Comparison of ENCODE assay signal across 1 cellular context in the genomic region with DNA sequence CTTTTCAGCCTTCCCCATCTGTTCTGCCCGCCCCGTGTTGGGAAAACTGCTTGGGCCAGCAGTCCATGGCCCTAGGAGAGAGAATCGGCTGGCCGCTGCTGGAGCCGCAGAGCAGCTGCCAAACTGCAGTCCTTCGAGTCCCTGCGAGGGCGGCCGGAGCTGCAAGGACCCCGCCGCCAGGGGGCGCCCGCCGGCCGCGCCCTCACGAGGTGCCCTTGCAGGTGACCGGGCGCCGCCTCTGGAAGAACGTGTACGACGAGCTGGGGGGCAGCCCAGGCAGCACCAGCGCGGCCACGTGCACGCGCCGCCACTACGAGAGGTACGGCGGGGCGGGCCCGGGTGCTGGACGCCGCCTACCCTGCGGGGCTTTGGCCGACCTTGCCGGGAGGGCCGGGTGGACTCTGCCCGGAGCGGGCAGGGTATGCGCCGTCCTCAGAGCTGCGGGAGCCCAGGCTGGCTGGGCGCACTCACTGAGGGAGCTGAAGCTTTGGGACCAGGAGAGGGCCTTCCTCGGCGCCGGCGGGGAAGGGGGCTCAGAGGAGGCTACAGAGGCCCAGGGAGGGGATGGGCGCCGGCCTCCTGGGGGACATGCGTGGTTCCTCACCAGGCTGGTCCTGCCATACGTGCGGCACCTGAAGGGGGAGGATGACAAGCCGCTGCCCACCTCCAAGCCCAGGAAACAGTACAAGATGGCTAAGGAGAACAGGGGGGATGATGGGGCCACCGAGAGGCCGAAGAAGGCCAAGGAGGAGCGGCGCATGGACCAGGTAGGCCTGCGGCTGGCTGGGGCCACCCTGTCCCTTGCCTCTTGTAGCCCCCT.
TF ChIP-seq lines count a peak whose summit lies in the region.

No MANE protein-coding gene starts in this region.

TF ChIP-seq in HepG2, 621 proteins besides CTCF, POLR2A, EP300 and RAD21 (continued from another document and continues in another):
- TF ChIP-seq, protein P1, sequence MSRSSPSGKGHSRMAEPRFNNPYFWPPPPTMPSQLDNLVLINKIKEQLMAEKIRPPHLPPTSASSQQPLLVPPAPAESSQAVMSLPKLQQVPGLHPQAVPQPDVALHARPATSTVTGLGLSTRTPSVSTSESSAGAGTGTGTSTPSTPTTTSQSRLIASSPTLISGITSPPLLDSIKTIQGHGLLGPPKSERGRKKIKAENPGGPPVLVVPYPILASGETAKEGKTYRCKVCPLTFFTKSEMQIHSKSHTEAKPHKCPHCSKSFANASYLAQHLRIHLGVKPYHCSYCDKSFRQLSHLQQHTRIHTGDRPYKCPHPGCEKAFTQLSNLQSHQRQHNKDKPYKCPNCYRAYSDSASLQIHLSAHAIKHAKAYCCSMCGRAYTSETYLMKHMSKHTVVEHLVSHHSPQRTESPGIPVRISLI (CRISPR knock-in tag; IDR thresholded peaks at IDR 0.05; ENCODE audit: borderline replicate concordance) = no peak; the same call in 1 of the 2 replicates
- TF ChIP-seq, protein P2, sequence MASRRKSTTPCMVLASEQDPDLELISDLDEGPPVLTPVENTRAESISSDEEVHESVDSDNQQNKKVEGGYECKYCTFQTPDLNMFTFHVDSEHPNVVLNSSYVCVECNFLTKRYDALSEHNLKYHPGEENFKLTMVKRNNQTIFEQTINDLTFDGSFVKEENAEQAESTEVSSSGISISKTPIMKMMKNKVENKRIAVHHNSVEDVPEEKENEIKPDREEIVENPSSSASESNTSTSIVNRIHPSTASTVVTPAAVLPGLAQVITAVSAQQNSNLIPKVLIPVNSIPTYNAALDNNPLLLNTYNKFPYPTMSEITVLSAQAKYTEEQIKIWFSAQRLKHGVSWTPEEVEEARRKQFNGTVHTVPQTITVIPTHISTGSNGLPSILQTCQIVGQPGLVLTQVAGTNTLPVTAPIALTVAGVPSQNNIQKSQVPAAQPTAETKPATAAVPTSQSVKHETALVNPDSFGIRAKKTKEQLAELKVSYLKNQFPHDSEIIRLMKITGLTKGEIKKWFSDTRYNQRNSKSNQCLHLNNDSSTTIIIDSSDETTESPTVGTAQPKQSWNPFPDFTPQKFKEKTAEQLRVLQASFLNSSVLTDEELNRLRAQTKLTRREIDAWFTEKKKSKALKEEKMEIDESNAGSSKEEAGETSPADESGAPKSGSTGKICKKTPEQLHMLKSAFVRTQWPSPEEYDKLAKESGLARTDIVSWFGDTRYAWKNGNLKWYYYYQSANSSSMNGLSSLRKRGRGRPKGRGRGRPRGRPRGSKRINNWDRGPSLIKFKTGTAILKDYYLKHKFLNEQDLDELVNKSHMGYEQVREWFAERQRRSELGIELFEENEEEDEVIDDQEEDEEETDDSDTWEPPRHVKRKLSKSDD (CRISPR knock-in tag; IDR thresholded peaks at IDR 0.05; ENCODE audit: low read depth) = peak; percentile 95
- TF ChIP-seq BRCA1 (CRISPR knock-in tag; IDR thresholded peaks at IDR 0.05) (peak; percentile 95), YY1 (IDR thresholded peaks at IDR 0.05; ENCODE audit: insufficient read depth, insufficient replicate concordance, low read depth, low read length) (peak; percentile 82), ZNF552 (CRISPR knock-in tag; IDR thresholded peaks at IDR 0.05; ENCODE audit: borderline replicate concordance) (peak; percentile 91), ZNF282 (IDR thresholded peaks at IDR 0.05; ENCODE audit: partially characterized antibody) (no peak), FLYWCH1 (CRISPR knock-in tag; IDR thresholded peaks at IDR 0.05) (no peak), ZNF841 (CRISPR knock-in tag; IDR thresholded peaks at IDR 0.05; ENCODE audit: borderline replicate concordance) (no peak), MTF1 (CRISPR knock-in tag; IDR thresholded peaks at IDR 0.05) (peak; percentile 40; the same call in 1 of the 2 replicates), POLR2G (IDR thresholded peaks at IDR 0.05; ENCODE audit: low read depth, low read length) (peak; percentile 94), CCAR2 (optimal IDR thresholded peaks at IDR 0.05; ENCODE audit: low read depth, low read length) (no peak), SALL1 (CRISPR knock-in tag; IDR thresholded peaks at IDR 0.05) (peak; percentile 95), ZNF614 (CRISPR knock-in tag; IDR thresholded peaks at IDR 0.05; ENCODE audit: borderline replicate concordance) (peak; percentile 92), ZNF569 (CRISPR knock-in tag; IDR thresholded peaks at IDR 0.05; ENCODE audit: borderline replicate concordance) (peak; percentile 98; the same call in 1 of the 2 replicates), ZKSCAN1 (IDR thresholded peaks at IDR 0.05; ENCODE audit: low read length) (no peak), JUNB (CRISPR knock-in tag; IDR thresholded peaks at IDR 0.05; ENCODE audit: borderline replicate concordance) (no peak), ZNF34 (CRISPR knock-in tag; IDR thresholded peaks at IDR 0.05; ENCODE audit: borderline replicate concordance) (no peak), ZBTB21 (CRISPR knock-in tag; IDR thresholded peaks at IDR 0.05) (no peak), KDM3A (CRISPR knock-in tag; IDR thresholded peaks at IDR 0.05; ENCODE audit: low read depth) (peak; percentile 93), CAMTA2 (CRISPR knock-in tag; IDR thresholded peaks at IDR 0.05; ENCODE audit: borderline replicate concordance) (peak; percentile 76), ZNF749 (CRISPR knock-in tag; IDR thresholded peaks at IDR 0.05; ENCODE audit: borderline replicate concordance) (peak; percentile 77; the same call in 1 of the 2 replicates), AHR (CRISPR knock-in tag; IDR thresholded peaks at IDR 0.05) (peak; percentile 64; the same call in 1 of the 2 replicates), ZNF557 (CRISPR knock-in tag; IDR thresholded peaks at IDR 0.05) (no peak), ELF1 (CRISPR knock-in tag; IDR thresholded peaks at IDR 0.05) (no peak), AGO2 (optimal IDR thresholded peaks at IDR 0.05; ENCODE audit: low read depth, low read length) (peak; percentile 80), PCBP1 (IDR thresholded peaks at IDR 0.05; ENCODE audit: borderline replicate concordance, low read depth, low read length) (0 out of 2 replicates have a peak, but pooled peaks have one; percentile 67), ZNF761 (CRISPR knock-in tag; conservative IDR thresholded peaks at IDR 0.05) (peak; percentile 74; the same call in 1 of the 2 replicates), RFX3 (CRISPR knock-in tag; IDR thresholded peaks at IDR 0.05) (no peak), CBX1 (IDR thresholded peaks at IDR 0.05; ENCODE audit: low read depth) (no peak), ZNF430 (CRISPR knock-in tag; IDR thresholded peaks at IDR 0.05) (peak; percentile 96), MIER2 (CRISPR knock-in tag; IDR thresholded peaks at IDR 0.05) (peak; percentile 26; the same call in 1 of the 2 replicates), ZNF570 (CRISPR knock-in tag; IDR thresholded peaks at IDR 0.05; ENCODE audit: borderline replicate concordance) (no peak), BRD4 (CRISPR knock-in tag; IDR thresholded peaks at IDR 0.05) (no peak; the same call in 1 of the 2 replicates), SOX13 (IDR thresholded peaks at IDR 0.05) (no peak; the same call in 1 of the 2 replicates), SOX13 (CRISPR knock-in tag; conservative IDR thresholded peaks at IDR 0.05 in 1 of 2, IDR thresholded peaks at IDR 0.05 in 1 of 2) (peak in 1 of 2 experiments; percentile 77; a peak in 2 of 4 replicates)
- TF ChIP-seq, protein P3, sequence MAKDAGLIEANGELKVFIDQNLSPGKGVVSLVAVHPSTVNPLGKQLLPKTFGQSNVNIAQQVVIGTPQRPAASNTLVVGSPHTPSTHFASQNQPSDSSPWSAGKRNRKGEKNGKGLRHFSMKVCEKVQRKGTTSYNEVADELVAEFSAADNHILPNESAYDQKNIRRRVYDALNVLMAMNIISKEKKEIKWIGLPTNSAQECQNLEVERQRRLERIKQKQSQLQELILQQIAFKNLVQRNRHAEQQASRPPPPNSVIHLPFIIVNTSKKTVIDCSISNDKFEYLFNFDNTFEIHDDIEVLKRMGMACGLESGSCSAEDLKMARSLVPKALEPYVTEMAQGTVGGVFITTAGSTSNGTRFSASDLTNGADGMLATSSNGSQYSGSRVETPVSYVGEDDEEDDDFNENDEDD (CRISPR knock-in tag; IDR thresholded peaks at IDR 0.05; ENCODE audit: borderline replicate concordance) = peak; percentile 95
- TF ChIP-seq, protein P4, sequence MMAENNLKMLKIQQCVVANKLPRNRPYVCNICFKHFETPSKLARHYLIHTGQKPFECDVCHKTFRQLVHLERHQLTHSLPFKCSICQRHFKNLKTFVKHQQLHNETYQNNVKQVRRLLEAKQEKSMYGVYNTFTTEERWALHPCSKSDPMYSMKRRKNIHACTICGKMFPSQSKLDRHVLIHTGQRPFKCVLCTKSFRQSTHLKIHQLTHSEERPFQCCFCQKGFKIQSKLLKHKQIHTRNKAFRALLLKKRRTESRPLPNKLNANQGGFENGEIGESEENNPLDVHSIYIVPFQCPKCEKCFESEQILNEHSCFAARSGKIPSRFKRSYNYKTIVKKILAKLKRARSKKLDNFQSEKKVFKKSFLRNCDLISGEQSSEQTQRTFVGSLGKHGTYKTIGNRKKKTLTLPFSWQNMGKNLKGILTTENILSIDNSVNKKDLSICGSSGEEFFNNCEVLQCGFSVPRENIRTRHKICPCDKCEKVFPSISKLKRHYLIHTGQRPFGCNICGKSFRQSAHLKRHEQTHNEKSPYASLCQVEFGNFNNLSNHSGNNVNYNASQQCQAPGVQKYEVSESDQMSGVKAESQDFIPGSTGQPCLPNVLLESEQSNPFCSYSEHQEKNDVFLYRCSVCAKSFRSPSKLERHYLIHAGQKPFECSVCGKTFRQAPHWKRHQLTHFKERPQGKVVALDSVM (CRISPR knock-in tag; IDR thresholded peaks at IDR 0.05) = peak; percentile 83
- TF ChIP-seq, protein P5, sequence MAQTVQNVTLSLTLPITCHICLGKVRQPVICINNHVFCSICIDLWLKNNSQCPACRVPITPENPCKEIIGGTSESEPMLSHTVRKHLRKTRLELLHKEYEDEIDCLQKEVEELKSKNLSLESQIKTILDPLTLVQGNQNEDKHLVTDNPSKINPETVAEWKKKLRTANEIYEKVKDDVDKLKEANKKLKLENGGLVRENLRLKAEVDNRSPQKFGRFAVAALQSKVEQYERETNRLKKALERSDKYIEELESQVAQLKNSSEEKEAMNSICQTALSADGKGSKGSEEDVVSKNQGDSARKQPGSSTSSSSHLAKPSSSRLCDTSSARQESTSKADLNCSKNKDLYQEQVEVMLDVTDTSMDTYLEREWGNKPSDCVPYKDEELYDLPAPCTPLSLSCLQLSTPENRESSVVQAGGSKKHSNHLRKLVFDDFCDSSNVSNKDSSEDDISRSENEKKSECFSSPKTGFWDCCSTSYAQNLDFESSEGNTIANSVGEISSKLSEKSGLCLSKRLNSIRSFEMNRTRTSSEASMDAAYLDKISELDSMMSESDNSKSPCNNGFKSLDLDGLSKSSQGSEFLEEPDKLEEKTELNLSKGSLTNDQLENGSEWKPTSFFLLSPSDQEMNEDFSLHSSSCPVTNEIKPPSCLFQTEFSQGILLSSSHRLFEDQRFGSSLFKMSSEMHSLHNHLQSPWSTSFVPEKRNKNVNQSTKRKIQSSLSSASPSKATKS (CRISPR knock-in tag; IDR thresholded peaks at IDR 0.05) = no peak
- TF ChIP-seq, protein P6, sequence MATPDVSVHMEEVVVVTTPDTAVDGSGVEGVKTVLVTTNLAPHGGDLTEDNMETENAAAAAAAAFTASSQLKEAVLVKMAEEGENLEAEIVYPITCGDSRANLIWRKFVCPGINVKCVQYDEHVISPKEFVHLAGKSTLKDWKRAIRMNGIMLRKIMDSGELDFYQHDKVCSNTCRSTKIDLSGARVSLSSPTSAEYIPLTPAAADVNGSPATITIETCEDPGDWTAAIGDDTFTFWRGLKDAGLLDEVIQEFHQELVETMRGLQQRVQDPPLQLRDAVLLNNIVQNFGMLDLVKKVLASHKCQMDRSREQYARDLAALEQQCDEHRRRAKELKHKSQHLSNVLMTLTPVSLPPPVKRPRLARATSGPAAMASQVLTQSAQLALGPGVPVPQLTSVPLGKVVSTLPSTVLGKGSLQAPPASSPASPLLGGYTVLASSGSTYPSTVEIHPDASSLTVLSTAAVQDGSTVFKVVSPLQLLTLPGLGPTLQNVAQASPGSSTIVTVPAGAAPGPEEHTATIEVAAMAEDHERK (CRISPR knock-in tag; IDR thresholded peaks at IDR 0.05; ENCODE audit: low read depth) = peak; percentile 74
- TF ChIP-seq, protein P7, sequence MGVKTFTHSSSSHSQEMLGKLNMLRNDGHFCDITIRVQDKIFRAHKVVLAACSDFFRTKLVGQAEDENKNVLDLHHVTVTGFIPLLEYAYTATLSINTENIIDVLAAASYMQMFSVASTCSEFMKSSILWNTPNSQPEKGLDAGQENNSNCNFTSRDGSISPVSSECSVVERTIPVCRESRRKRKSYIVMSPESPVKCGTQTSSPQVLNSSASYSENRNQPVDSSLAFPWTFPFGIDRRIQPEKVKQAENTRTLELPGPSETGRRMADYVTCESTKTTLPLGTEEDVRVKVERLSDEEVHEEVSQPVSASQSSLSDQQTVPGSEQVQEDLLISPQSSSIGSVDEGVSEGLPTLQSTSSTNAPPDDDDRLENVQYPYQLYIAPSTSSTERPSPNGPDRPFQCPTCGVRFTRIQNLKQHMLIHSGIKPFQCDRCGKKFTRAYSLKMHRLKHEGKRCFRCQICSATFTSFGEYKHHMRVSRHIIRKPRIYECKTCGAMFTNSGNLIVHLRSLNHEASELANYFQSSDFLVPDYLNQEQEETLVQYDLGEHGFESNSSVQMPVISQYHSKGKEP (CRISPR knock-in tag; IDR thresholded peaks at IDR 0.05) = no peak; the same call in 1 of the 2 replicates
- TF ChIP-seq, protein P8, sequence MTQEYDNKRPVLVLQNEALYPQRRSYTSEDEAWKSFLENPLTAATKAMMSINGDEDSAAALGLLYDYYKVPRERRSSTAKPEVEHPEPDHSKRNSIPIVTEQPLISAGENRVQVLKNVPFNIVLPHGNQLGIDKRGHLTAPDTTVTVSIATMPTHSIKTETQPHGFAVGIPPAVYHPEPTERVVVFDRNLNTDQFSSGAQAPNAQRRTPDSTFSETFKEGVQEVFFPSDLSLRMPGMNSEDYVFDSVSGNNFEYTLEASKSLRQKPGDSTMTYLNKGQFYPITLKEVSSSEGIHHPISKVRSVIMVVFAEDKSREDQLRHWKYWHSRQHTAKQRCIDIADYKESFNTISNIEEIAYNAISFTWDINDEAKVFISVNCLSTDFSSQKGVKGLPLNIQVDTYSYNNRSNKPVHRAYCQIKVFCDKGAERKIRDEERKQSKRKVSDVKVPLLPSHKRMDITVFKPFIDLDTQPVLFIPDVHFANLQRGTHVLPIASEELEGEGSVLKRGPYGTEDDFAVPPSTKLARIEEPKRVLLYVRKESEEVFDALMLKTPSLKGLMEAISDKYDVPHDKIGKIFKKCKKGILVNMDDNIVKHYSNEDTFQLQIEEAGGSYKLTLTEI (CRISPR knock-in tag; conservative IDR thresholded peaks at IDR 0.05) = no peak
- TF ChIP-seq, protein P9, sequence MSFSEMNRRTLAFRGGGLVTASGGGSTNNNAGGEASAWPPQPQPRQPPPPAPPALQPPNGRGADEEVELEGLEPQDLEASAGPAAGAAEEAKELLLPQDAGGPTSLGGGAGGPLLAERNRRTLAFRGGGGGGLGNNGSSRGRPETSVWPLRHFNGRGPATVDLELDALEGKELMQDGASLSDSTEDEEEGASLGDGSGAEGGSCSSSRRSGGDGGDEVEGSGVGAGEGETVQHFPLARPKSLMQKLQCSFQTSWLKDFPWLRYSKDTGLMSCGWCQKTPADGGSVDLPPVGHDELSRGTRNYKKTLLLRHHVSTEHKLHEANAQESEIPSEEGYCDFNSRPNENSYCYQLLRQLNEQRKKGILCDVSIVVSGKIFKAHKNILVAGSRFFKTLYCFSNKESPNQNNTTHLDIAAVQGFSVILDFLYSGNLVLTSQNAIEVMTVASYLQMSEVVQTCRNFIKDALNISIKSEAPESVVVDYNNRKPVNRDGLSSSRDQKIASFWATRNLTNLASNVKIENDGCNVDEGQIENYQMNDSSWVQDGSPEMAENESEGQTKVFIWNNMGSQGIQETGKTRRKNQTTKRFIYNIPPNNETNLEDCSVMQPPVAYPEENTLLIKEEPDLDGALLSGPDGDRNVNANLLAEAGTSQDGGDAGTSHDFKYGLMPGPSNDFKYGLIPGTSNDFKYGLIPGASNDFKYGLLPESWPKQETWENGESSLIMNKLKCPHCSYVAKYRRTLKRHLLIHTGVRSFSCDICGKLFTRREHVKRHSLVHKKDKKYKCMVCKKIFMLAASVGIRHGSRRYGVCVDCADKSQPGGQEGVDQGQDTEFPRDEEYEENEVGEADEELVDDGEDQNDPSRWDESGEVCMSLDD (CRISPR knock-in tag; IDR thresholded peaks at IDR 0.05; ENCODE audit: borderline replicate concordance) = peak; percentile 67; the same call in 1 of the 2 replicates
